ENCODE assay signal across 12 cellular contexts in the genomic region with DNA sequence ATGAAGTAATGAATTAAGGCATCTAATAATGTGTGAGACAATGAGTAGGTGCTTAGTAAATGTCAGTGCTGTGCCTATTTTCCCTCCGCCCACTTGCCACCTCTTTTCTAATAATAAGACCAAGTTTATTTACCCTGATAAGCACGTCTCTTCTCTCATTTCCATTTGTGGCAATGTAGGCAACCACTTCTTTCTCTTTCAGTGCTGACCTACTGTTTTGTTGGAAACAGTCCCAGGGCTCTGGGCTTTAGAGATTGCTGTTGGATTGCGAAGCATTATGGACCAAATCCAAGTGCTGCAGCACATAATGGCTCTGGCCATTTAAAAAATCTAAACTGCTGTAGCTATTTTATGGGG.
DNase-seq lines count a peak whose midpoint lies in the region; ATAC-seq and TF ChIP-seq lines count a peak whose summit lies in the region.
"Had no signal": no experiment of that assay in that cellular context is flagged by ENCODE, and none has a peak within 500 bp of the region (broad histone marks: within the 10 kb centered on the region; RNA-seq: fewer than 3 reads in every experiment).

No MANE protein-coding gene starts in this region.

- H3K9me3 Mint-ChIP-seq in HFFc6: no peaks in the 10 kb centered on the region
- H3K9me3 Mint-ChIP-seq: dendritic cell treated with granulocyte-macrophage colony-stimulating factor and Interleukin-4, amounts not matched to agents 40 ng/mL and 50 ng/mL, for 4 days had no signal

- H3K4me3 Mint-ChIP-seq in HFFc6: no peak overlapping the region
- H3K4me3 Mint-ChIP-seq: dendritic cell treated with granulocyte-macrophage colony-stimulating factor and Interleukin-4, amounts not matched to agents 40 ng/mL and 50 ng/mL, for 4 days had no signal

- H3K27me3 ChIP-seq in A673 (replicated peaks; ENCODE audit: insufficient read depth, low read depth, low read length, poor library complexity) (no peaks in the 10 kb centered on the region), brain microvascular endothelial cell (replicated peaks) (no peaks in the 10 kb centered on the region)

- intact Hi-C loops in A673 (cut with micrococcal nuclease; ENCODE audit: unreplicated experiment): no loop called here

- no peak overlapping the region for H3K27ac Mint-ChIP-seq in HFFc6
- H3K27ac Mint-ChIP-seq: dendritic cell treated with granulocyte-macrophage colony-stimulating factor and Interleukin-4, amounts not matched to agents 40 ng/mL and 50 ng/mL, for 4 days had no signal

- H3K4me1 ChIP-seq in A673 (ENCODE audit: insufficient read depth, low read length, poor library complexity, severe bottlenecking): no peaks in the 10 kb centered on the region

- no peak for ATAC-seq in HG02763 (IDR thresholded peaks at IDR 0.05; ENCODE audit: unreplicated experiment)
- no peak for ATAC-seq in GM19328 (IDR thresholded peaks at IDR 0.05; ENCODE audit: unreplicated experiment)

- DNase-seq in A673 (ENCODE audit: low spot score): peak; percentile 59
- DNase-seq in HFFc6: peak; percentile 69
- peak; percentile 88 for DNase-seq in brain microvascular endothelial cell
- peak; percentile 67 to 95 for DNase-seq in lung microvascular endothelial cell (ENCODE audit: low read depth in 2 of 2)
- no peak for DNase-seq in HuH-7 (ENCODE audit: low spot score)
- no peak for DNase-seq in D341Med (ENCODE audit: low spot score)
- DNase-seq: GDM1 had no signal

- peaks cover 29% of the 10 kb centered on the region for H3K4me1 Mint-ChIP-seq in HFFc6 (ENCODE audit: low read depth)

- TF ChIP-seq CTCF in A673 (conservative IDR thresholded peaks at IDR 0.05; ENCODE audit: low read depth, low read length) (no peak), HFFc6 (IDR thresholded peaks at IDR 0.05) (no peak), brain microvascular endothelial cell (IDR thresholded peaks at IDR 0.05; ENCODE audit: low read depth, low read length, missing control alignments) (no peak)

- no peaks in the 10 kb centered on the region for H3K9me3 ChIP-seq in A673 (ENCODE audit: low read depth, low read length, poor library complexity, severe bottlenecking)

- no peak overlapping the region for H3K27ac ChIP-seq in A673 (ENCODE audit: low read depth, low read length, poor library complexity, severe bottlenecking)
- H3K27ac ChIP-seq in brain microvascular endothelial cell: no peak overlapping the region
- H3K27ac ChIP-seq: SK-N-MC had no signal

- no peaks in the 10 kb centered on the region for H3K36me3 Mint-ChIP-seq in HFFc6 (ENCODE audit: low read depth)

- H3K36me3 ChIP-seq in A673 (ENCODE audit: insufficient read depth, low read length, poor library complexity, severe bottlenecking): no peaks in the 10 kb centered on the region
- H3K36me3 ChIP-seq in brain microvascular endothelial cell (replicated peaks): no peaks in the 10 kb centered on the region

- H3K27me3 Mint-ChIP-seq in HFFc6 (ENCODE audit: insufficient read depth): no peaks in the 10 kb centered on the region; the same call in 1 of the 2 replicates
- H3K27me3 Mint-ChIP-seq: dendritic cell treated with granulocyte-macrophage colony-stimulating factor and Interleukin-4, amounts not matched to agents 40 ng/mL and 50 ng/mL, for 4 days had no signal

- POLR2A ChIA-PET in A673 (lab: Charles Lee; ENCODE audit: low non-redundant PET): no interaction called here

- H3K4me3 ChIP-seq in A673 (ENCODE audit: low read depth, low read length, poor library complexity, severe bottlenecking) (no peak overlapping the region), brain microvascular endothelial cell (ENCODE audit: low read depth, low read length) (no peak overlapping the region)
- H3K4me3 ChIP-seq: SK-N-MC, skin epidermis had no signal

- in situ Hi-C loops in brain microvascular endothelial cell (cut with HindIII; ENCODE audit: low pct_ligation_motif_present, low sequenced_read_pairs): no loop called here

- CTCF ChIA-PET in A673 (lab: Charles Lee): no interaction called here

- no TSS peak for BruUV-seq in A673 (replicated peaks; lab: Mats Ljungman, UMichigan)

Comparison
In these comparisons a context has a peak if more than half of its experiments do, and no peak if none do; other contexts are left out.
1. DNase-seq: peak in A673 (single experiment), HFFc6 (single experiment), brain microvascular endothelial cell (single experiment) and lung microvascular endothelial cell (2 of 2); none in HuH-7 (single experiment) and D341Med (single experiment).